23 cellular contexts compared by ENCODE assay signal in the genomic region with DNA sequence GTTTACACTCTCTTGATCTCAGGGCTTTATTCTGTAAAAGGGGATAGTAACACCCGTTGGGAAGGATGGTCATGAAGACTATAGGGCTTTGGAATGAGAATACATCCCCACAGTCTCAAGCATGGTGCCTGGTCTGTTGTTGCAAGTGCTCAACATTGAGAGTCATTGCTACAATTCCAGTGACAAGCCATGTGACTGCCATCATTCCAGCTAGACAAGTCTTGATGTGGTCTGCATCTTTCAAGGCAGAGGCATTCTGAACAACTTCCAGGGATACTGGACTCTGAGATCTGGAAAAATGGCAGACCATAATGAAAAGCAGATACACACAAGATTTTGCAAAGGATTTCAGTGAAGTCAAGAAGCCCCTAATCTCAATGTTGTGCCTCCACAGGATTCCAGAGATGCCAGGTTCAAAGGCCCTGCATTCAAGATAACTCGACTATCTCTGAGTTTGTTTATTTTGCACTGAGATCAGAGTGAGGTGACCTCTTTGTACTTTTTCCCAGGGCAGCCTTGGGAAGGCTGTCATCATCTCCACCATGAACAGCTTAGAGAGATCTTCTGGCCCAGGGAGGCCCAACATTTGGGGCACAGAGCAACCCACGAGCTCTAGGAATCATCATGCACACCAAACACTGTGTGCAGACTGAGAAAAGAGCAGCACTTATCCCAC. TPM values are rescaled to one million over a fixed set of nuclear protein-coding genes. Genes with fewer than 3 reads are reported as not detected.
A peak's percentile ranks its signal among the peaks of the same experiment; 100 is the strongest.
DNase-seq lines count a peak whose midpoint lies in the region; ATAC-seq, FAIRE-seq and TF ChIP-seq lines count a peak whose summit lies in the region.
"Had no signal": no experiment of that assay in that cellular context is flagged by ENCODE, and none has a peak within 500 bp of the region (broad histone marks: within the 10 kb centered on the region; RNA-seq: fewer than 3 reads in every experiment).

No MANE protein-coding gene starts in this region.

- no peak overlapping the region for H3K4me3 Mint-ChIP-seq in endodermal cell
- H3K4me3 Mint-ChIP-seq in effector memory CD8-positive, alpha-beta T cell, result no peak overlapping the region
- H3K4me3 Mint-ChIP-seq: CD4-positive, alpha-beta T cell; GM23338; HFFc6; IgD-negative memory B cell had no signal

- ATAC-seq in GM18858 (IDR thresholded peaks at IDR 0.05; ENCODE audit: unreplicated experiment) (no peak), left lung (no peak)
- ATAC-seq in effector memory CD8-positive, alpha-beta T cell (replicated peaks), result no peak
- ATAC-seq: GM23338, HCT116 had no signal

- 62 to 85% methylated on average over 2 to 3 of the region's 3 CpGs for WGBS in endodermal cell (ENCODE audit: insufficient coverage in 1 of 2, insufficient read length in 1 of 2), 2 experiments
- WGBS in mesodermal cell (ENCODE audit: insufficient coverage in 2 of 2), 2 experiments, result 67 to 100% methylated on average over 2 of the region's 3 CpGs

- TF ChIP-seq CTCF in endodermal cell (conservative IDR thresholded peaks at IDR 0.05) (no peak), left lung (IDR thresholded peaks at IDR 0.05) (no peak)

- H3K36me3 Mint-ChIP-seq in endodermal cell (ENCODE audit: low read depth), result no peaks in the 10 kb centered on the region
- peaks cover 4% of the 10 kb centered on the region for H3K36me3 Mint-ChIP-seq in effector memory CD8-positive, alpha-beta T cell (ENCODE audit: insufficient read depth)
- H3K36me3 Mint-ChIP-seq: IgD-negative memory B cell had no signal

- H3K4me1 ChIP-seq in endodermal cell (ENCODE audit: control insufficient read depth, insufficient read depth, low read length) (peaks cover 6% of the 10 kb centered on the region), mesodermal cell (ENCODE audit: control insufficient read depth, insufficient read depth, low read length, poor library complexity, severe bottlenecking) (peaks cover 8% of the 10 kb centered on the region), left lung (no peaks in the 10 kb centered on the region)

- H3K9me3 ChIP-seq in endodermal cell (ENCODE audit: control insufficient read depth, low read length) (peaks cover 6% of the 10 kb centered on the region), mesodermal cell (ENCODE audit: control insufficient read depth, low read length) (no peaks in the 10 kb centered on the region), left lung (no peaks in the 10 kb centered on the region)

- DNase-seq in GM19239 (ENCODE audit: insufficient read length, low spot score) (no peak), endodermal cell (no peak), mucosa of gallbladder (ENCODE audit: low spot score) (no peak), left lung (no peak)
- no peak for DNase-seq in effector memory CD8-positive, alpha-beta T cell
- DNase-seq: ACHN; CD4-positive, alpha-beta T cell; DMS153; DMS79; GF-D8; H7; HFFc6; KBM-7 had no signal

- no peak overlapping the region for H3K9ac ChIP-seq in endodermal cell (ENCODE audit: extremely low read depth, low read length, poor library complexity, severe bottlenecking)

- H3K27ac ChIP-seq in endodermal cell (ENCODE audit: low read depth, low read length), result peak overlapping the region; percentile 56
- peak overlapping the region; percentile 71 for H3K27ac ChIP-seq in mesodermal cell (ENCODE audit: low read depth, low read length, severe bottlenecking)
- no peak overlapping the region for H3K27ac ChIP-seq in left lung
- H3K27ac ChIP-seq: C4-2B had no signal

- peaks cover 4% of the 10 kb centered on the region for H3K27me3 Mint-ChIP-seq in endodermal cell (ENCODE audit: insufficient read depth)
- peaks cover 0 to 6% of the 10 kb centered on the region in 2 donors for H3K27me3 Mint-ChIP-seq in effector memory CD8-positive, alpha-beta T cell
- H3K27me3 Mint-ChIP-seq: CD4-positive, alpha-beta T cell; IgD-negative memory B cell had no signal

- H3K4me1 Mint-ChIP-seq in endodermal cell, result peaks cover 17% of the 10 kb centered on the region
- no peaks in the 10 kb centered on the region for H3K4me1 Mint-ChIP-seq in effector memory CD8-positive, alpha-beta T cell (ENCODE audit: low read depth in 2 of 2)
- H3K4me1 Mint-ChIP-seq: IgD-negative memory B cell had no signal

- intact Hi-C loops in left lung (cut with DNase I), result no loop called here

- H3K9me3 Mint-ChIP-seq in endodermal cell, result peaks cover 7% of the 10 kb centered on the region
- H3K9me3 Mint-ChIP-seq in effector memory CD8-positive, alpha-beta T cell, result peaks cover 0 to 1% of the 10 kb centered on the region in 2 donors
- H3K9me3 Mint-ChIP-seq: CD4-positive, alpha-beta T cell; IgD-negative memory B cell had no signal

- peak overlapping the region; percentile 77 for H3K27ac Mint-ChIP-seq in endodermal cell
- no peak overlapping the region for H3K27ac Mint-ChIP-seq in effector memory CD8-positive, alpha-beta T cell
- H3K27ac Mint-ChIP-seq: CD4-positive, alpha-beta T cell; GM23338; HFFc6; IgD-negative memory B cell had no signal

- H3K4me3 ChIP-seq in endodermal cell (ENCODE audit: low read length) (no peak overlapping the region), mesodermal cell (ENCODE audit: extremely low read depth, insufficient read depth, low read length, poor library complexity, severe bottlenecking) (no peak overlapping the region), left lung (no peak overlapping the region)
- H3K4me3 ChIP-seq: GM23338 had no signal

- peak; percentile 21 for FAIRE-seq in GM19239 (lab: Jason Lieb, UNC)
- FAIRE-seq: A204.1, HTR-8/SVneo had no signal

- H3K36me3 ChIP-seq in endodermal cell (ENCODE audit: control insufficient read depth, insufficient read depth, low read length) (no peaks in the 10 kb centered on the region), mesodermal cell (ENCODE audit: control insufficient read depth, insufficient read depth, low read length) (no peaks in the 10 kb centered on the region), left lung (no peaks in the 10 kb centered on the region)

- H3K27me3 ChIP-seq in endodermal cell (ENCODE audit: control insufficient read depth, insufficient read depth, low read length, poor library complexity, severe bottlenecking), result no peaks in the 10 kb centered on the region
- no peaks in the 10 kb centered on the region for H3K27me3 ChIP-seq in left lung

RNA-seq across cellular contexts. Expression of a gene that starts 33.3 kb away (rescaled TPM):
- not detected for total RNA-seq in endodermal cell
- polyA plus RNA-seq in endodermal cell (2013, experiment 1 of 2), result not detected
- not detected for polyA plus RNA-seq in endodermal cell (2013, experiment 2 of 2)
- not detected for polyA plus RNA-seq in mesodermal cell (2013, experiment 1 of 2)
- polyA plus RNA-seq in mesodermal cell (2013, experiment 2 of 2), result not detected
- not detected for total RNA-seq in mucosa of gallbladder
- total RNA-seq in left lung, result not detected
- total RNA-seq: CD4-positive, alpha-beta T cell; Daoy; GM23338; H7; HFFc6 had no signal
- polyA plus RNA-seq: BJ, GM23338, IgD-negative memory B cell had no signal

Comparison
In these comparisons a context has a peak if more than half of its experiments do, and no peak if none do; other contexts are left out.
1. H3K27ac ChIP-seq: peak in endodermal cell (single experiment) and mesodermal cell (single experiment); none in left lung (0 of 2).